In the genomic region with DNA sequence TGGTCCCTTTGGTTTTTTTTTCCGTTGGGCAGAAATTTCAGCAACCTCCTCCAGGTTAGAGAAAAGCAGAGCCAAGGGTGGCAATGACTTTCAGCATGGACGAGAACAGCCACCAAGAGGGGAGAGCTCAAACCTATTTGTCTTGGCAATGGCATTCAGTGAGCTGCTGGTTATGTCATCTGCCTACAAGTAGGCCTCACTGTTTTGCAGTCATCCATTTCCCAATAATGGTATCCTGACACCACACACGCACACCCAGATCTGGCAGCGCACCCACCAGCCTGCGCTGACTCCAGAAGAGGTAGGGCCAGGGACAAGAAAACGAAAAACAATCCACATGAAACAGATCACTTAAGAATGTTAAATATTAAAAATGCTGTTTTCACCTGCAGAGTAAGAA, we compare ENCODE assay signal across 12 cellular contexts.
DNase-seq lines count a peak whose midpoint lies in the region; TF ChIP-seq lines count a peak whose summit lies in the region.
"Had no signal": no experiment of that assay in that cellular context is flagged by ENCODE, and none has a peak within 500 bp of the region (broad histone marks: within the 10 kb centered on the region; RNA-seq: fewer than 3 reads in every experiment).

No MANE protein-coding gene starts in this region.

- no peaks in the 10 kb centered on the region for H3K9me3 ChIP-seq in SK-N-SH
- H3K9me3 ChIP-seq in parathyroid adenoma (ENCODE audit: control insufficient read depth, low read length), result no peaks in the 10 kb centered on the region

- H3K36me3 ChIP-seq in SK-N-SH (replicated peaks in 1 of 2; ENCODE audit: control insufficient read depth in 1 of 2, insufficient read depth in 2 of 2, low read length in 1 of 2) (no peaks in the 10 kb centered on the region), parathyroid adenoma (ENCODE audit: control insufficient read depth, insufficient read depth, low read length) (no peaks in the 10 kb centered on the region)

- TF ChIP-seq CTCF in Calu3 (IDR thresholded peaks at IDR 0.05; ENCODE audit: unreplicated experiment), result no peak
- no peak for TF ChIP-seq CTCF in SK-N-SH (IDR thresholded peaks at IDR 0.05)
- TF ChIP-seq CTCF in fibroblast of pulmonary artery (IDR thresholded peaks at IDR 0.05; ENCODE audit: low read length, missing control alignments), result no peak
- no peak for TF ChIP-seq CTCF in parathyroid adenoma (IDR thresholded peaks at IDR 0.05)

- H3K9me3 Mint-ChIP-seq in Calu3 (ENCODE audit: low read depth, unreplicated experiment), result no peaks in the 10 kb centered on the region

- BruUV-seq in Calu3 (replicated peaks; lab: Mats Ljungman, UMichigan), result no TSS peak

- H3K9me2 ChIP-seq in SK-N-SH, result no peaks in the 10 kb centered on the region

- no peak for TF ChIP-seq RAD21 in SK-N-SH (IDR thresholded peaks at IDR 0.05; ENCODE audit: low read length)

- DNase-seq in Calu3 (peak; percentile 50), SK-N-SH (no peak), fibroblast of pulmonary artery (ENCODE audit: low read depth) (peak; percentile 67), NCI-H748 (lab: John Stamatoyannopoulos, UW; ENCODE audit: unreplicated experiment) (no peak), D341Med (ENCODE audit: low spot score) (no peak), NCI-H1436 treated with DMSO at 0.1 percent for 48 hours (lab: John Stamatoyannopoulos, UW) (no peak)
- DNase-seq in stimulated activated naive CD4-positive, alpha-beta T cell (lab: John Stamatoyannopoulos, UW), result no peak
- DNase-seq: activated CD4-positive, alpha-beta T cell treated with anti-CD3 and anti-CD28 coated beads, Interleukin-2, amount 10 ng/mL, durations not matched to agents 24 days and 14 days; activated effector memory CD4-positive, alpha-beta T cell treated with Interleukin-2 at 50 U/mL for 16 hours; NCI-H748 treated with DMSO at 0.1 percent for 48 hours; stimulated activated CD4-positive, alpha-beta T cell treated with anti-CD3 and anti-CD28 coated beads, Interleukin-15, amount 100 ng/mL, for 24 hours had no signal

- H3K9ac ChIP-seq in SK-N-SH, result no peak overlapping the region
- H3K9ac ChIP-seq in parathyroid adenoma, result no peak overlapping the region

- intact Hi-C loops in Calu3 (cut with micrococcal nuclease; ENCODE audit: unreplicated experiment), result no loop called here

- H3K79me2 ChIP-seq in SK-N-SH (ENCODE audit: insufficient read depth), result peaks cover 79% of the 10 kb centered on the region
- peaks cover 3% of the 10 kb centered on the region for H3K79me2 ChIP-seq in parathyroid adenoma

- H3K27me3 Mint-ChIP-seq in Calu3 (ENCODE audit: unreplicated experiment), result no peaks in the 10 kb centered on the region
- H3K27me3 Mint-ChIP-seq: activated CD4-positive, alpha-beta T cell treated with anti-CD3 and anti-CD28 coated beads, Interleukin-2, amount 10 ng/mL, durations not matched to agents 24 days and 14 days had no signal

- H3K27ac ChIP-seq in SK-N-SH (ENCODE audit: low read depth in 2 of 2, low read length in 1 of 2) (peak overlapping the region in 1 of 2 experiments; percentile 59; a peak in 2 of 4 replicates), parathyroid adenoma (peak overlapping the region; percentile 15)

- peaks cover 20% of the 10 kb centered on the region for H3K36me3 Mint-ChIP-seq in Calu3 (ENCODE audit: insufficient read depth, unreplicated experiment)

- H3K27ac Mint-ChIP-seq in Calu3 (ENCODE audit: unreplicated experiment), result peak overlapping the region; percentile 60
- H3K27ac Mint-ChIP-seq: activated CD4-positive, alpha-beta T cell treated with anti-CD3 and anti-CD28 coated beads, Interleukin-2, amount 10 ng/mL, durations not matched to agents 24 days and 14 days had no signal

- H3K4me3 ChIP-seq in SK-N-SH (ENCODE audit: low read depth in 2 of 2, low read length in 1 of 2) (no peak overlapping the region), fibroblast of pulmonary artery (replicated peaks; ENCODE audit: low read depth, low read length) (no peak overlapping the region), parathyroid adenoma (ENCODE audit: low read depth, low read length) (no peak overlapping the region)

- no peaks in the 10 kb centered on the region for H4K20me1 ChIP-seq in SK-N-SH (ENCODE audit: insufficient read depth)

- no peak overlapping the region for H2AFZ ChIP-seq in SK-N-SH (ENCODE audit: low read depth)
- H2AFZ ChIP-seq in parathyroid adenoma, result peak overlapping the region; percentile 0

- peak overlapping the region; percentile 27; the same call in 1 of the 2 replicates for H3K4me2 ChIP-seq in SK-N-SH
- no peak overlapping the region for H3K4me2 ChIP-seq in parathyroid adenoma (ENCODE audit: low read length)

- POLR2A ChIA-PET in SK-N-SH (lab: Yijun Ruan, JAX), result no interaction called here

- no peaks in the 10 kb centered on the region for H3K27me3 ChIP-seq in SK-N-SH (ENCODE audit: insufficient read depth)
- no peaks in the 10 kb centered on the region for H3K27me3 ChIP-seq in parathyroid adenoma (ENCODE audit: control insufficient read depth, insufficient read depth, low read length)

- CTCF ChIA-PET in Calu3 (lab: Charles Lee), result interaction anchor here (1.0 to 1.6 kb wide), 3 partner anchors 18 to 89 kb away, joined by 3 read pairs; no protein-coding TSS in a partner anchor
- CTCF ChIA-PET in SK-N-SH (lab: Yijun Ruan, JAX), result interaction anchor here (1.1 kb wide), 1 partner anchor 49 kb away, joined by 4 read pairs; no protein-coding TSS in a partner anchor

- peaks cover 45% of the 10 kb centered on the region for H3K4me1 Mint-ChIP-seq in Calu3 (ENCODE audit: low read depth, unreplicated experiment)
- H3K4me1 Mint-ChIP-seq: activated CD4-positive, alpha-beta T cell treated with anti-CD3 and anti-CD28 coated beads, Interleukin-2, amount 10 ng/mL, durations not matched to agents 24 days and 14 days had no signal

- H3F3A ChIP-seq in SK-N-SH (replicated peaks; ENCODE audit: insufficient read depth), result peaks cover 17% of the 10 kb centered on the region

- H3K4me1 ChIP-seq in SK-N-SH (ENCODE audit: control insufficient read depth in 1 of 2, insufficient read depth in 2 of 2, low read depth in 1 of 2, low read length in 1 of 2) (peaks cover 0 to 25% of the 10 kb centered on the region in 2 experiments; a peak in 3 of 4 replicates), parathyroid adenoma (peaks cover 7% of the 10 kb centered on the region)

- TF ChIP-seq EP300 in SK-N-SH (IDR thresholded peaks at IDR 0.05; ENCODE audit: borderline replicate concordance in 1 of 2, low read depth in 1 of 2, low read length in 1 of 2), result no peak

- 85% methylated on average over 6 of the region's 6 CpGs for WGBS in SK-N-SH (ENCODE audit: low lambda C conversion rate)

- H3K4me3 Mint-ChIP-seq in Calu3 (ENCODE audit: low read depth, unreplicated experiment), result no peak overlapping the region
- H3K4me3 Mint-ChIP-seq: activated CD4-positive, alpha-beta T cell treated with anti-CD3 and anti-CD28 coated beads, Interleukin-2, amount 10 ng/mL, durations not matched to agents 24 days and 14 days had no signal

TF ChIP-seq in SK-N-SH, 30 proteins besides CTCF, POLR2A, EP300 and RAD21:
- TF ChIP-seq RFX5 (IDR thresholded peaks at IDR 0.05; ENCODE audit: low read length), result no peak
- TF ChIP-seq YY1 (IDR thresholded peaks at IDR 0.05; ENCODE audit: low read depth), result no peak
- no peak for TF ChIP-seq USF1 (IDR thresholded peaks at IDR 0.05; ENCODE audit: borderline replicate concordance, low read depth)

Comparison
In these comparisons a context has a peak if more than half of its experiments do, and no peak if none do; other contexts are left out.
1. DNase-seq: peak in Calu3 (single experiment) and fibroblast of pulmonary artery (single experiment); none in SK-N-SH (single experiment), NCI-H748 (single experiment), D341Med (single experiment), stimulated activated naive CD4-positive, alpha-beta T cell (0 of 6) and NCI-H1436 treated with DMSO at 0.1 percent for 48 hours (single experiment).